Comparison of ENCODE assay signal across 9 cellular contexts in genomic region chr1:161115132-161115711, GRCh38. TPM values are rescaled to one million over a fixed set of nuclear protein-coding genes. Genes with fewer than 3 reads are reported as not detected.
A peak's percentile ranks its signal among the peaks of the same experiment; 100 is the strongest.
DNase-seq lines count a peak whose midpoint lies in the region; ATAC-seq and TF ChIP-seq lines count a peak whose summit lies in the region.
"Had no signal": no experiment of that assay in that cellular context is flagged by ENCODE, and none has a peak within 500 bp of the region (broad histone marks: within the 10 kb centered on the region; RNA-seq: fewer than 3 reads in every experiment).

No MANE protein-coding gene starts in this region.

- no peaks in the 10 kb centered on the region for H3K27me3 ChIP-seq in AG04450 (ENCODE audit: control insufficient read depth, insufficient read depth, low read length)

- H3K4me3 Mint-ChIP-seq in activated B cell treated with CpG ODN at 0.5 μM for 24 hours: peak overlapping the region; percentile 3

- no peak for TF ChIP-seq CTCF in AG04450 (IDR thresholded peaks at IDR 0.05; ENCODE audit: low read depth, low read length)
- no peak for TF ChIP-seq CTCF in activated B cell treated with CpG ODN at 0.5 μM for 24 hours (IDR thresholded peaks at IDR 0.05)
- TF ChIP-seq CTCF in fibroblast of the aortic adventitia (IDR thresholded peaks at IDR 0.05; ENCODE audit: insufficient read depth, low read length): no peak

- POLR2A ChIA-PET in AG04450 (lab: Yijun Ruan, JAX): no interaction called here
- POLR2A ChIA-PET in activated B cell treated with CpG ODN at 0.5 μM for 24 hours (lab: Charles Lee): interaction anchor here (1.2 kb wide), 1 partner anchor 20 kb away, joined by 3 read pairs; no protein-coding TSS in a partner anchor

- H3K9me3 ChIP-seq in AG04450 (ENCODE audit: control insufficient read depth, insufficient read depth, low read length): no peaks in the 10 kb centered on the region; the same call in 1 of the 2 replicates

- DNase-seq in AG04450 (ENCODE audit: low read depth, low spot score): peak; percentile 67
- peak; percentile 76 for DNase-seq in HK-2 (ENCODE audit: unreplicated experiment)
- no peak for DNase-seq in activated B cell treated with CpG ODN at 0.5 μM for 24 hours
- peak; percentile 76 for DNase-seq in fibroblast of the aortic adventitia (ENCODE audit: low read depth)
- no peak for DNase-seq in foreskin melanocyte
- DNase-seq in activated gamma-delta T cell treated with Interleukin-2 at 50 U/mL for 16 hours: no peak

- no peaks in the 10 kb centered on the region for H3K9me3 Mint-ChIP-seq in activated B cell treated with CpG ODN at 0.5 μM for 24 hours

- CTCF ChIA-PET in AG04450 (lab: Charles Lee): interaction anchor here (1.0 kb wide), 1 partner anchor 17 kb away, joined by 3 read pairs; no protein-coding TSS in a partner anchor
- CTCF ChIA-PET in activated B cell treated with CpG ODN at 0.5 μM for 24 hours (lab: Charles Lee): no interaction called here

- ATAC-seq in activated B cell treated with CpG ODN at 0.5 μM for 24 hours (ENCODE audit: low read depth) (no peak), HG03025 (IDR thresholded peaks at IDR 0.05; ENCODE audit: low FRiP score, unreplicated experiment) (no peak), HG03175 (IDR thresholded peaks at IDR 0.05; ENCODE audit: unreplicated experiment) (no peak)

- no peak overlapping the region for H3K27ac Mint-ChIP-seq in activated B cell treated with CpG ODN at 0.5 μM for 24 hours

- peak overlapping the region; percentile 77 for H3K27ac ChIP-seq in AG04450 (ENCODE audit: low read depth, low read length)

- H3K36me3 Mint-ChIP-seq in activated B cell treated with CpG ODN at 0.5 μM for 24 hours (ENCODE audit: low read depth): peaks cover 40% of the 10 kb centered on the region

- intact Hi-C loops in activated B cell treated with CpG ODN at 0.5 μM for 24 hours (cut with micrococcal nuclease): no loop called here

- H3K4me1 Mint-ChIP-seq in activated B cell treated with CpG ODN at 0.5 μM for 24 hours: peaks cover 82% of the 10 kb centered on the region

- H3K27me3 Mint-ChIP-seq in activated B cell treated with CpG ODN at 0.5 μM for 24 hours: no peaks in the 10 kb centered on the region

- H3K4me3 ChIP-seq in AG04450 (ENCODE audit: low read depth, low read length) (no peak overlapping the region), fibroblast of the aortic adventitia (ENCODE audit: low read depth, low read length) (no peak overlapping the region)

RNA-seq across cellular contexts. Expression of gene PFDN2, which starts 2.6 kb away (rescaled TPM):
- polyA plus RNA-seq in AG04450 (2011; rRNA removed): 84.2 and 101 TPM in 2 replicates
- 24.9 and 30.8 TPM in 2 replicates for polyA minus RNA-seq in AG04450 (2011; rRNA and poly(A)+ RNA removed)
- total RNA-seq in activated B cell treated with CpG ODN at 0.5 μM for 24 hours (43.8 and 67.9 TPM in 2 replicates), fibroblast of the aortic adventitia (ENCODE audit: low replicate concordance) (39.9 and 50.2 TPM in 2 replicates)

RNA-seq across cellular contexts. Expression of gene NIT1, which starts 2.7 kb away (rescaled TPM):
- 19.2 and 24.3 TPM in 2 replicates for polyA plus RNA-seq in AG04450 (2011; rRNA removed)
- 29.3 and 41.0 TPM in 2 replicates for polyA minus RNA-seq in AG04450 (2011; rRNA and poly(A)+ RNA removed)
- total RNA-seq in activated B cell treated with CpG ODN at 0.5 μM for 24 hours (40.5 and 43.9 TPM in 2 replicates), fibroblast of the aortic adventitia (ENCODE audit: low replicate concordance) (13.3 and 18.3 TPM in 2 replicates)

RNA-seq across cellular contexts. Expression of gene KLHDC9, which starts 17.1 kb away (rescaled TPM):
- 1.1 and 1.6 TPM in 2 replicates for polyA plus RNA-seq in AG04450 (2011; rRNA removed)
- polyA minus RNA-seq in AG04450 (2011; rRNA and poly(A)+ RNA removed): not detected in 2 replicates
- 2.9 and 3.6 TPM in 2 replicates for total RNA-seq in activated B cell treated with CpG ODN at 0.5 μM for 24 hours
- total RNA-seq in fibroblast of the aortic adventitia (ENCODE audit: low replicate concordance): 0.90 and 1.8 TPM in 2 replicates
- total RNA-seq: mononuclear cell had no signal

RNA-seq across cellular contexts. Expression of gene DEDD, which starts 17.2 kb away (rescaled TPM):
- 34.9 and 38.0 TPM in 2 replicates for polyA plus RNA-seq in AG04450 (2011; rRNA removed)
- polyA minus RNA-seq in AG04450 (2011; rRNA and poly(A)+ RNA removed): 56.3 and 84.7 TPM in 2 replicates
- total RNA-seq in activated B cell treated with CpG ODN at 0.5 μM for 24 hours (39.5 and 40.5 TPM in 2 replicates), fibroblast of the aortic adventitia (ENCODE audit: low replicate concordance) (7.8 and 25.8 TPM in 2 replicates)

RNA-seq across cellular contexts. Expression of gene NECTIN4, which starts 25.9 kb away (rescaled TPM):
- polyA plus RNA-seq in AG04450 (2011; rRNA removed): 0.02 and 0.16 TPM in 2 replicates
- 0.05 and 0.70 TPM in 2 replicates for polyA minus RNA-seq in AG04450 (2011; rRNA and poly(A)+ RNA removed)
- not detected in 2 replicates for total RNA-seq in activated B cell treated with CpG ODN at 0.5 μM for 24 hours
- total RNA-seq in fibroblast of the aortic adventitia (ENCODE audit: low replicate concordance): not detected in 2 replicates

Comparison
In these comparisons a context has a peak if more than half of its experiments do, and no peak if none do; other contexts are left out.
1. DNase-seq: peak in AG04450 (single experiment), HK-2 (single experiment) and fibroblast of the aortic adventitia (single experiment); none in activated B cell treated with CpG ODN at 0.5 μM for 24 hours (single experiment), foreskin melanocyte (single experiment) and activated gamma-delta T cell treated with Interleukin-2 at 50 U/mL for 16 hours (single experiment).